8 cellular contexts compared by ENCODE assay signal in genomic region chr12:50924131-50924438, GRCh38. TPM values are rescaled to one million over a fixed set of nuclear protein-coding genes. Genes with fewer than 3 reads are reported as not detected.
A peak's percentile ranks its signal among the peaks of the same experiment; 100 is the strongest.
DNase-seq lines count a peak whose midpoint lies in the region; ATAC-seq and TF ChIP-seq lines count a peak whose summit lies in the region.

No MANE protein-coding gene starts in this region.

- H3K9me3 ChIP-seq in iPS-18a (ENCODE audit: control insufficient read depth, low read depth, low read length): no peaks in the 10 kb centered on the region
- H3K9me3 ChIP-seq in subcutaneous abdominal adipose tissue (ENCODE audit: control insufficient read depth in 5 of 5, low read length in 5 of 5): peaks cover 0 to 2% (median 0%) of the 10 kb centered on the region in 5 donors

- H3K36me3 ChIP-seq in iPS-18a (ENCODE audit: control insufficient read depth, low read depth, low read length): no peaks in the 10 kb centered on the region
- peaks cover 0 to 2% (median 0%) of the 10 kb centered on the region in 5 donors for H3K36me3 ChIP-seq in subcutaneous abdominal adipose tissue (ENCODE audit: control insufficient read depth in 5 of 5, insufficient read depth in 5 of 5, low read length in 5 of 5)

- POLR2A ChIA-PET in WTC11 (lab: Charles Lee): interaction anchor here (0.6 kb wide), 1 partner anchor 343 kb away, joined by 5 read pairs; no protein-coding TSS in a partner anchor

- DNase-seq in NCI-H146 treated with DMSO at 0.1 percent for 48 hours (lab: John Stamatoyannopoulos, UW; ENCODE audit: unreplicated experiment) (peak; percentile 73), NCI-H146 (lab: John Stamatoyannopoulos, UW) (no peak), WTC11 (ENCODE audit: low spot score) (no peak), dermis blood vessel endothelial cell (no peak), cortex of kidney (lab: John Stamatoyannopoulos, UW) (no peak)

- H3K4me3 Mint-ChIP-seq in WTC11: peak overlapping the region; percentile 85

- H3K27ac ChIP-seq in iPS-18a (ENCODE audit: low read length) (peak overlapping the region; percentile 38), subcutaneous abdominal adipose tissue (ENCODE audit: low read depth, low read length) (peak overlapping the region; percentile 97)

- H3K36me3 Mint-ChIP-seq in WTC11: no peaks in the 10 kb centered on the region

- H3K27me3 Mint-ChIP-seq in WTC11 (ENCODE audit: low read depth): no peaks in the 10 kb centered on the region

- no peak for TF ChIP-seq CTCF in WTC11 (IDR thresholded peaks at IDR 0.05)

- H3K9ac ChIP-seq in iPS-18a (ENCODE audit: low read length): peak overlapping the region; percentile 38
- H3K9ac ChIP-seq in subcutaneous abdominal adipose tissue (ENCODE audit: low read length in 5 of 5): peak overlapping the region; percentile 39 to 87 (median 59)

- no peaks in the 10 kb centered on the region for H3K27me3 ChIP-seq in iPS-18a (ENCODE audit: control insufficient read depth, insufficient read depth, low read length)
- no peaks in the 10 kb centered on the region for H3K27me3 ChIP-seq in subcutaneous abdominal adipose tissue (ENCODE audit: control insufficient read depth in 5 of 5, insufficient read depth in 4 of 5, low read length in 5 of 5)

- H3K4me3 ChIP-seq in iPS-18a (ENCODE audit: low read length) (peak overlapping the region; percentile 47), subcutaneous abdominal adipose tissue (ENCODE audit: low read depth in 1 of 5, low read length in 5 of 5) (peak overlapping the region; percentile 68 to 99 (median 96))

- H3K4me1 ChIP-seq in iPS-18a (ENCODE audit: control insufficient read depth, low read depth, low read length): peaks cover 43% of the 10 kb centered on the region
- H3K4me1 ChIP-seq in subcutaneous abdominal adipose tissue (ENCODE audit: control insufficient read depth in 5 of 5, insufficient read depth in 5 of 5, low read length in 5 of 5): peaks cover 2 to 61% (median 53%) of the 10 kb centered on the region in 5 donors

- peaks cover 65% of the 10 kb centered on the region for H3K4me1 Mint-ChIP-seq in WTC11

- peaks cover 6% of the 10 kb centered on the region; the same call in 1 of the 2 replicates for H3K9me3 Mint-ChIP-seq in WTC11

- ATAC-seq in WTC11 (peak; percentile 13), HG02973 (IDR thresholded peaks at IDR 0.05; ENCODE audit: unreplicated experiment) (no peak)

- peak overlapping the region; percentile 88 for H3K27ac Mint-ChIP-seq in WTC11

- CTCF ChIA-PET in WTC11 (lab: Charles Lee): interaction anchor here (1.2 to 1.3 kb wide), 2 partner anchors 9 to 159 kb away, joined by 4 read pairs; no protein-coding TSS in a partner anchor

TF ChIP-seq in WTC11, 78 proteins besides CTCF, POLR2A, EP300 and RAD21:
- TF ChIP-seq NFYB (CRISPR knock-in tag; conservative IDR thresholded peaks at IDR 0.05; ENCODE audit: low read depth): no peak
- no peak for TF ChIP-seq AR (CRISPR knock-in tag; IDR thresholded peaks at IDR 0.05)
- TF ChIP-seq ZNF532 (CRISPR knock-in tag; IDR thresholded peaks at IDR 0.05; ENCODE audit: borderline replicate concordance): no peak
- TF ChIP-seq USF1 (CRISPR knock-in tag; IDR thresholded peaks at IDR 0.05): no peak
- no peak for TF ChIP-seq ZNF416 (CRISPR knock-in tag; IDR thresholded peaks at IDR 0.05)
- TF ChIP-seq RORB (CRISPR knock-in tag; IDR thresholded peaks at IDR 0.05): no peak
- no peak for TF ChIP-seq ZNF317 (CRISPR knock-in tag; IDR thresholded peaks at IDR 0.05; ENCODE audit: borderline replicate concordance, low read depth)

RNA-seq across cellular contexts. Expression of gene HIGD1C, which starts 28.3 kb away (rescaled TPM):
- total RNA-seq in WTC11 (2021) (not detected in 3 replicates), dermis blood vessel endothelial cell (not detected in 2 replicates)
